In the genomic region with DNA sequence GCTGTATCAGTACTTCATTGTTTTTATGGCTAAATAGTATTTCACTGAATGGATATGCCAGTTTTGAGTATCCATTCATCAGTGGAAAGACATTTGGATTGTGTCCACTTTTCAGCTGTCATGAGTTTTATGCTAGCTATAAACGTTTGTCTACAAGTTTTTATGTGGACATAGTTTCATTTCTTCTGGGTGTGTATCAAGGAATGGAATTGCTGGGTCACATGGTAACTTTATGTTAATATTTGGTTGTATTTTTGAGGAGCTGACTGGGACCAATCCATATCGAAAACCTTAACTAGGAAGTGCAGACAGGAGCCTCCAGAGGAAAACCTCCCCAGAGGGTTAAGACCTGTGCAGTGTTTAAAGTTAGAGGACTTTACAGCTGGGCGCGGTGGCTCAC, we compare ENCODE assay signal across 32 cellular contexts.
"Had no signal": no experiment of that assay in that cellular context is flagged by ENCODE, and none has a peak within 500 bp of the region (broad histone marks: within the 10 kb centered on the region; RNA-seq: fewer than 3 reads in every experiment).

No MANE protein-coding gene starts in this region.

- H3K27ac Mint-ChIP-seq: activated B cell treated with CpG ODN at 0.5 μM for 24 hours; activated CD4-positive, alpha-beta memory T cell treated with anti-CD3 and anti-CD28 coated beads for 36 hours; activated CD4-positive, alpha-beta T cell treated with anti-CD3 and anti-CD28 coated beads, Interleukin-2, amount 10 ng/mL, durations not matched to agents 7 days and 5 days; activated CD8-positive, alpha-beta T cell treated with anti-CD3 and anti-CD28 coated beads for 36 hours; activated naive CD4-positive, alpha-beta T cell treated with anti-CD3 and anti-CD28 coated beads for 36 hours; activated naive CD8-positive, alpha-beta T cell treated with anti-CD3 and anti-CD28 coated beads for 36 hours; activated T-cell treated with anti-CD3 and anti-CD28 coated beads, Interleukin-2, amount 50 U/mL, for 72 hours; activated T-helper 1 cell treated with anti-CD3 and anti-CD28 coated beads, Interleukin-12 subunit alpha, Interleukin-12 subunit beta, Interleukin-2, Interleukin-4 antibody, amounts not matched to agents 30 ng/mL and 10 ng/mL and 1 ng/mL, durations not matched to agents 14 hours and 24 hours and 36 hours; activated T-helper 17 cell treated with anti-CD3 and anti-CD28 coated beads, Interleukin-2, amount 50 U/mL, for 72 hours; T-cell; T-helper 2 cell treated with Interferon-gamma antibody and Interleukin-4, amounts not matched to agents 5 μg/mL and 100 μg/mL, for 36 hours had no signal

- ATAC-seq: activated CD8-positive, alpha-beta T cell treated with anti-CD3 and anti-CD28 coated beads for 36 hours; activated naive CD4-positive, alpha-beta T cell treated with anti-CD3 and anti-CD28 coated beads, Interleukin-2, amount 50 U/mL, for 72 hours; activated T-cell treated with anti-CD3 and anti-CD28 coated beads, Interleukin-2, amount 50 U/mL, for 4 hours; activated T-cell treated with anti-CD3 and anti-CD28 coated beads, Interleukin-2, amount 50 U/mL, for 72 hours; activated T-helper 17 cell treated with anti-CD3 and anti-CD28 coated beads, Interleukin-2, amount 50 U/mL, for 72 hours; body of pancreas; T-cell had no signal

- DNase-seq: activated B cell treated with CpG ODN at 0.5 μM for 24 hours; activated CD4-positive, alpha-beta memory T cell treated with anti-CD3 and anti-CD28 coated beads for 36 hours; activated CD4-positive, alpha-beta T cell treated with anti-CD3 and anti-CD28 coated beads for 48 hours; activated CD4-positive, alpha-beta T cell treated with anti-CD3 and anti-CD28 coated beads, Interleukin-2, amount 10 ng/mL, durations not matched to agents 7 days and 5 days; activated CD4-positive, CD25-positive, alpha-beta regulatory T cell treated with anti-CD3 and anti-CD28 coated beads, Interleukin-2, amount 50 U/mL, for 72 hours; activated CD8-positive, alpha-beta memory T cell treated with anti-CD3 and anti-CD28 coated beads, Interleukin-2, amount 50 U/mL, for 4 hours; activated CD8-positive, alpha-beta T cell treated with anti-CD3 and anti-CD28 coated beads for 36 hours; activated effector memory CD4-positive, alpha-beta T cell treated with anti-CD3 and anti-CD28 coated beads, Interleukin-2, amount 50 U/mL, for 16 hours; activated gamma-delta T cell treated with Interleukin-2 at 50 U/mL for 16 hours; activated naive CD4-positive, alpha-beta T cell; activated naive CD4-positive, alpha-beta T cell treated with anti-CD3 and anti-CD28 coated beads for 36 hours; activated naive CD4-positive, alpha-beta T cell treated with anti-CD3 and anti-CD28 coated beads, Interleukin-2, amount 50 U/mL, for 16 hours; activated naive CD8-positive, alpha-beta T cell treated with anti-CD3 and anti-CD28 coated beads for 36 hours; activated T-cell treated with anti-CD3 and anti-CD28 coated beads for 4 hours; activated T-cell treated with anti-CD3 and anti-CD28 coated beads, Interleukin-2, amount 50 U/mL, for 1 hour; activated T-cell treated with anti-CD3 and anti-CD28 coated beads, Interleukin-2, amount 50 U/mL, for 4 hours; activated T-cell treated with anti-CD3 and anti-CD28 coated beads, Interleukin-2, amount 50 U/mL, for 72 hours; adrenal gland; amniotic stem cell; aorta; body of pancreas; brain microvascular endothelial cell; central memory CD4-positive, alpha-beta T cell; T-cell; T-helper 2 cell; T-helper 9 cell had no signal

- H3K9me3 Mint-ChIP-seq: activated B cell treated with CpG ODN at 0.5 μM for 24 hours; activated CD4-positive, alpha-beta memory T cell treated with anti-CD3 and anti-CD28 coated beads for 36 hours; activated CD4-positive, alpha-beta T cell treated with anti-CD3 and anti-CD28 coated beads, Interleukin-2, amount 10 ng/mL, durations not matched to agents 7 days and 5 days; activated CD8-positive, alpha-beta T cell treated with anti-CD3 and anti-CD28 coated beads for 36 hours; activated naive CD4-positive, alpha-beta T cell treated with anti-CD3 and anti-CD28 coated beads for 36 hours; activated naive CD4-positive, alpha-beta T cell treated with anti-CD3 and anti-CD28 coated beads, Interleukin-2, amount 50 U/mL, for 72 hours; activated naive CD8-positive, alpha-beta T cell treated with anti-CD3 and anti-CD28 coated beads for 36 hours; activated T-cell treated with anti-CD3 and anti-CD28 coated beads, Interleukin-2, amount 50 U/mL, for 4 hours; activated T-cell treated with anti-CD3 and anti-CD28 coated beads, Interleukin-2, amount 50 U/mL, for 72 hours; activated T-helper 1 cell treated with anti-CD3 and anti-CD28 coated beads, Interleukin-12 subunit alpha, Interleukin-12 subunit beta, Interleukin-2, Interleukin-4 antibody, amounts not matched to agents 30 ng/mL and 10 ng/mL and 1 ng/mL, durations not matched to agents 14 hours and 24 hours and 36 hours; activated T-helper 17 cell treated with anti-CD3 and anti-CD28 coated beads, Interleukin-2, amount 50 U/mL, for 72 hours; T-cell had no signal

- H3K4me3 Mint-ChIP-seq: activated B cell treated with CpG ODN at 0.5 μM for 24 hours; activated CD4-positive, alpha-beta memory T cell treated with anti-CD3 and anti-CD28 coated beads for 36 hours; activated CD4-positive, alpha-beta T cell treated with anti-CD3 and anti-CD28 coated beads, Interleukin-2, amount 10 ng/mL, durations not matched to agents 7 days and 5 days; activated CD8-positive, alpha-beta T cell treated with anti-CD3 and anti-CD28 coated beads for 36 hours; activated naive CD4-positive, alpha-beta T cell treated with anti-CD3 and anti-CD28 coated beads for 36 hours; activated naive CD8-positive, alpha-beta T cell treated with anti-CD3 and anti-CD28 coated beads for 36 hours; activated T-cell treated with anti-CD3 and anti-CD28 coated beads, Interleukin-2, amount 50 U/mL, for 4 hours; activated T-cell treated with anti-CD3 and anti-CD28 coated beads, Interleukin-2, amount 50 U/mL, for 72 hours; activated T-helper 1 cell treated with anti-CD3 and anti-CD28 coated beads, Interleukin-12 subunit alpha, Interleukin-12 subunit beta, Interleukin-2, Interleukin-4 antibody, amounts not matched to agents 30 ng/mL and 10 ng/mL and 1 ng/mL, durations not matched to agents 14 hours and 24 hours and 36 hours; activated T-helper 17 cell treated with anti-CD3 and anti-CD28 coated beads, Interleukin-2, amount 50 U/mL, for 72 hours; T-cell; T-helper 2 cell treated with Interferon-gamma antibody and Interleukin-4, amounts not matched to agents 5 μg/mL and 100 μg/mL, for 36 hours had no signal

- H3K27me3 ChIP-seq: adrenal gland, body of pancreas, brain microvascular endothelial cell, breast epithelium had no signal

- H3K27ac ChIP-seq: adrenal gland, body of pancreas, brain microvascular endothelial cell, VCaP had no signal

- H3K4me1 ChIP-seq: adrenal gland, body of pancreas, breast epithelium had no signal

- H3K4me3 ChIP-seq: adrenal gland, body of pancreas, breast epithelium had no signal

- H3K4me1 Mint-ChIP-seq: activated T-helper 17 cell treated with anti-CD3 and anti-CD28 coated beads, Interleukin-2, amount 50 U/mL, for 72 hours had no signal

- H3K27me3 Mint-ChIP-seq: activated B cell treated with CpG ODN at 0.5 μM for 24 hours; activated CD4-positive, alpha-beta memory T cell treated with anti-CD3 and anti-CD28 coated beads for 36 hours; activated CD4-positive, alpha-beta T cell treated with anti-CD3 and anti-CD28 coated beads, Interleukin-2, amount 10 ng/mL, durations not matched to agents 7 days and 5 days; activated CD8-positive, alpha-beta T cell treated with anti-CD3 and anti-CD28 coated beads for 36 hours; activated naive CD8-positive, alpha-beta T cell treated with anti-CD3 and anti-CD28 coated beads for 36 hours; activated T-helper 17 cell treated with anti-CD3 and anti-CD28 coated beads, Interleukin-2, amount 50 U/mL, for 72 hours had no signal

- H3K36me3 ChIP-seq: adrenal gland, brain microvascular endothelial cell, breast epithelium had no signal

- H3K36me3 Mint-ChIP-seq: activated CD4-positive, alpha-beta memory T cell treated with anti-CD3 and anti-CD28 coated beads for 36 hours; activated naive CD4-positive, alpha-beta T cell treated with anti-CD3 and anti-CD28 coated beads, Interleukin-2, amount 50 U/mL, for 72 hours; activated naive CD8-positive, alpha-beta T cell treated with anti-CD3 and anti-CD28 coated beads for 36 hours had no signal

- H3K9me3 ChIP-seq: adrenal gland, body of pancreas, breast epithelium had no signal
